Comparison of ENCODE assay signal across 20 cellular contexts in the genomic region with DNA sequence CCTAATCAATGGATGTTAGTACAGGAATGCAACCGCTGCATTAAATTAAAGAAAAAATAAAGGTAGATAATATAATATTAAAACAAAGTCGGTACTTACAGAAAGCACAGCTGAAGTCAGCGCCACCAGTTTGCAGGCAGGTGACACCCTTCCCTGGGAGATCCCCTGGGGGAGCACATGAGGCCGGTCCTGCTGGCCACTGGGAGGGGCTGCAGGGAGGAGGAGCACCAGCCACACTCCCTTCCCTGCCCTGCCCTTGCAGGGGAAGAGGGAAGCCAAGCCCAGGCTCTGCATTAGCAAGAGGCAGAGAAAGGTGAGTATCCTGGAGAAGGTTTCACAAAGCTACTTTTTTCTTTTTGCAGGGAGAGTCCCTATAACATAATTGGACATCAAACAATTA.
"Had no signal": no experiment of that assay in that cellular context is flagged by ENCODE, and none has a peak within 500 bp of the region (broad histone marks: within the 10 kb centered on the region; RNA-seq: fewer than 3 reads in every experiment).

No MANE protein-coding gene starts in this region.

- H3K9me3 ChIP-seq: colonic mucosa, esophagus squamous epithelium, ovary, stomach, testis, upper lobe of right lung had no signal

- ATAC-seq: activated CD8-positive, alpha-beta T cell treated with anti-CD3 and anti-CD28 coated beads, Interleukin-2, amount 10 ng/mL, durations not matched to agents 7 days and 5 days; left cardiac atrium; sciatic nerve; upper lobe of right lung had no signal

- H3K27ac Mint-ChIP-seq: activated CD4-positive, alpha-beta T cell treated with anti-CD3 and anti-CD28 coated beads, Interleukin-2, amount 10 ng/mL, durations not matched to agents 24 days and 14 days; activated CD8-positive, alpha-beta T cell treated with anti-CD3 and anti-CD28 coated beads, Interleukin-2, amount 10 ng/mL, durations not matched to agents 7 days and 5 days; activated naive CD8-positive, alpha-beta T cell treated with anti-CD3 and anti-CD28 coated beads, Interleukin-2, amount 10 ng/mL, durations not matched to agents 7 days and 5 days; brain had no signal

- DNase-seq: activated CD4-positive, alpha-beta T cell treated with anti-CD3 and anti-CD28 coated beads, Interleukin-2, amount 10 ng/mL, durations not matched to agents 24 days and 14 days; activated CD4-positive, CD25-positive, alpha-beta regulatory T cell; activated CD8-positive, alpha-beta memory T cell treated with anti-CD3 and anti-CD28 coated beads, Interleukin-2, amount 50 U/mL, for 4 hours; activated CD8-positive, alpha-beta T cell treated with anti-CD3 and anti-CD28 coated beads, Interleukin-2, amount 10 ng/mL, durations not matched to agents 7 days and 5 days; activated gamma-delta T cell; activated naive CD8-positive, alpha-beta T cell treated with anti-CD3 and anti-CD28 coated beads, Interleukin-2, amount 10 ng/mL, durations not matched to agents 7 days and 5 days; activated T-cell treated with anti-CD3 and anti-CD28 coated beads, Interleukin-2, amount 50 U/mL, for 48 hours; central memory CD4-positive, alpha-beta T cell; colonic mucosa; effector CD4-positive, alpha-beta T cell; esophagus squamous epithelium; left cardiac atrium; ovary; stomach; testis; upper lobe of right lung had no signal

- H3K27me3 Mint-ChIP-seq: activated CD4-positive, alpha-beta T cell treated with anti-CD3 and anti-CD28 coated beads, Interleukin-2, amount 10 ng/mL, durations not matched to agents 24 days and 14 days had no signal

- H3K36me3 ChIP-seq: colonic mucosa, esophagus squamous epithelium, ovary, stomach, upper lobe of right lung had no signal

- H3K27me3 ChIP-seq: colonic mucosa, ovary, testis, upper lobe of right lung had no signal

- H3K36me3 Mint-ChIP-seq: activated naive CD8-positive, alpha-beta T cell treated with anti-CD3 and anti-CD28 coated beads, Interleukin-2, amount 10 ng/mL, durations not matched to agents 7 days and 5 days; brain had no signal

- H3K4me1 Mint-ChIP-seq: activated CD4-positive, alpha-beta T cell treated with anti-CD3 and anti-CD28 coated beads, Interleukin-2, amount 10 ng/mL, durations not matched to agents 24 days and 14 days; activated naive CD8-positive, alpha-beta T cell treated with anti-CD3 and anti-CD28 coated beads, Interleukin-2, amount 10 ng/mL, durations not matched to agents 7 days and 5 days had no signal

- H3K4me3 ChIP-seq: colonic mucosa, esophagus squamous epithelium, lung, ovary, stomach, testis, upper lobe of right lung had no signal

- H3K4me3 Mint-ChIP-seq: activated CD4-positive, alpha-beta T cell treated with anti-CD3 and anti-CD28 coated beads, Interleukin-2, amount 10 ng/mL, durations not matched to agents 24 days and 14 days; activated CD8-positive, alpha-beta T cell treated with anti-CD3 and anti-CD28 coated beads, Interleukin-2, amount 10 ng/mL, durations not matched to agents 7 days and 5 days; activated naive CD8-positive, alpha-beta T cell treated with anti-CD3 and anti-CD28 coated beads, Interleukin-2, amount 10 ng/mL, durations not matched to agents 7 days and 5 days; brain had no signal

- H3K27ac ChIP-seq: colonic mucosa, esophagus squamous epithelium, ovary, stomach, testis, upper lobe of right lung had no signal

- H3K4me1 ChIP-seq: colonic mucosa, esophagus squamous epithelium, stomach, testis, upper lobe of right lung had no signal

- FAIRE-seq: endothelial cell of umbilical vein had no signal
